Comparison of ENCODE assay signal across 9 cellular contexts in the genomic region with DNA sequence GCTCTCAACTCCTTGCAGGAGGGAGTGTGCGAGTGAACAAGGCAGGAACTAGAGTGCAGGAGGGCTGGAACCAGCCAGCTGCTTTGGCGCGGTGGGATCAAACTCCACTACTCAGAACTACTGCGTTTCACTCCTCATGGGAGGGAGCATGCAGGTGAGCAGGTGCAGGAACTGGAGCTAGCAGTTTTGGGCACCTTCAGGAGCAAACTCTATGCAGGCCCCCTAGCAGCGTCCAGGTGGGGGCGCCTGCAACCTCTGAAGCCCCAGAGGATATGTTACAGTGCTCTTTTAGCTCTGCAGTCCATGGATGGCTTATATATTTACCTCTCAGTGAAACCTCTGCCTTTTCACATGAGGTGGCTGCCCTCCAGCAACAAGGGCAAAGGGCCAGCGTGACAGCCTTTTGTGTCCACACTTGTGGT.
A peak's percentile ranks its signal among the peaks of the same experiment; 100 is the strongest.
DNase-seq lines count a peak whose midpoint lies in the region; ATAC-seq and TF ChIP-seq lines count a peak whose summit lies in the region.
"Had no signal": no experiment of that assay in that cellular context is flagged by ENCODE, and none has a peak within 500 bp of the region (broad histone marks: within the 10 kb centered on the region; RNA-seq: fewer than 3 reads in every experiment).

No MANE protein-coding gene starts in this region.

- H3K9me3 ChIP-seq in cardiac muscle cell (ENCODE audit: low read depth): no peaks in the 10 kb centered on the region
- H3K9me3 ChIP-seq in thyroid gland: no peaks in the 10 kb centered on the region
- H3K9me3 ChIP-seq: BLaER1 had no signal

- H3K36me3 ChIP-seq in cardiac muscle cell: no peaks in the 10 kb centered on the region
- H3K36me3 ChIP-seq in thyroid gland: no peaks in the 10 kb centered on the region
- H3K36me3 ChIP-seq: BLaER1 had no signal

- intact Hi-C loops in thyroid gland (cut with DNase I): no loop called here

- TF ChIP-seq CTCF in cardiac muscle cell (IDR thresholded peaks at IDR 0.05; ENCODE audit: low read depth, low read length) (peak; percentile 61), thyroid gland (IDR thresholded peaks at IDR 0.05) (peak in 1 of 6 experiments; percentile 16), coronary artery (IDR thresholded peaks at IDR 0.05) (no peak)

- H3K27me3 Mint-ChIP-seq in activated naive CD8-positive, alpha-beta T cell treated with anti-CD3 and anti-CD28 coated beads, Interleukin-2, amount 50 U/mL, for 24 hours: no peaks in the 10 kb centered on the region

- H3K27ac ChIP-seq in cardiac muscle cell: no peak overlapping the region
- no peak overlapping the region for H3K27ac ChIP-seq in thyroid gland
- no peak overlapping the region for H3K27ac ChIP-seq in coronary artery
- H3K27ac ChIP-seq: BLaER1 had no signal

- no peaks in the 10 kb centered on the region for H3K4me1 ChIP-seq in cardiac muscle cell (ENCODE audit: low read depth)
- H3K4me1 ChIP-seq in thyroid gland: no peaks in the 10 kb centered on the region
- H3K4me1 ChIP-seq: BLaER1 had no signal

- TF ChIP-seq POLR2A in thyroid gland (IDR thresholded peaks at IDR 0.05): no peak

- DNase-seq in NCI-H524 (lab: John Stamatoyannopoulos, UW): peak; percentile 2 to 7
- DNase-seq in NCI-H524 treated with DMSO at 0.1 percent for 48 hours (lab: John Stamatoyannopoulos, UW): no peak
- DNase-seq in NCI-H774 (lab: John Stamatoyannopoulos, UW): peak; percentile 45
- peak; percentile 37 to 54 for DNase-seq in cardiac muscle cell (ENCODE audit: low read depth in 1 of 2, low spot score in 1 of 2)
- DNase-seq in thyroid gland: peak; percentile 9 to 22
- no peak for DNase-seq in activated naive CD8-positive, alpha-beta T cell treated with anti-CD3 and anti-CD28 coated beads, Interleukin-2, amount 50 U/mL, for 24 hours
- no peak for DNase-seq in coronary artery (ENCODE audit: low spot score)

- H3K27me3 ChIP-seq in cardiac muscle cell: no peaks in the 10 kb centered on the region
- no peaks in the 10 kb centered on the region for H3K27me3 ChIP-seq in thyroid gland
- H3K27me3 ChIP-seq: BLaER1 had no signal

- H3K4me3 ChIP-seq in cardiac muscle cell (no peak overlapping the region), thyroid gland (replicated peaks in 1 of 3) (no peak overlapping the region), coronary artery (no peak overlapping the region)
- H3K4me3 ChIP-seq: BLaER1 had no signal

- H3K4me1 Mint-ChIP-seq in activated naive CD8-positive, alpha-beta T cell treated with anti-CD3 and anti-CD28 coated beads, Interleukin-2, amount 50 U/mL, for 24 hours: no peaks in the 10 kb centered on the region

- no peak overlapping the region for H3K27ac Mint-ChIP-seq in activated naive CD8-positive, alpha-beta T cell treated with anti-CD3 and anti-CD28 coated beads, Interleukin-2, amount 50 U/mL, for 24 hours

- ATAC-seq in activated naive CD8-positive, alpha-beta T cell treated with anti-CD3 and anti-CD28 coated beads, Interleukin-2, amount 50 U/mL, for 24 hours: no peak
- no peak for ATAC-seq in GM21447 (IDR thresholded peaks at IDR 0.05; ENCODE audit: unreplicated experiment)

- H3K9me3 Mint-ChIP-seq in activated naive CD8-positive, alpha-beta T cell treated with anti-CD3 and anti-CD28 coated beads, Interleukin-2, amount 50 U/mL, for 24 hours: no peaks in the 10 kb centered on the region

- H3K36me3 Mint-ChIP-seq in activated naive CD8-positive, alpha-beta T cell treated with anti-CD3 and anti-CD28 coated beads, Interleukin-2, amount 50 U/mL, for 24 hours (ENCODE audit: low read depth): no peaks in the 10 kb centered on the region

- H3K4me3 Mint-ChIP-seq in activated naive CD8-positive, alpha-beta T cell treated with anti-CD3 and anti-CD28 coated beads, Interleukin-2, amount 50 U/mL, for 24 hours: no peak overlapping the region

- 9 to 25% methylated on average over 6 to 7 of the region's 7 CpGs for WGBS in thyroid gland, 2 donors

Comparison
In these comparisons a context has a peak if more than half of its experiments do, and no peak if none do; other contexts are left out.
1. DNase-seq: peak in NCI-H524 (2 of 2), NCI-H774 (single experiment), cardiac muscle cell (2 of 2) and thyroid gland (2 of 2); none in NCI-H524 treated with DMSO at 0.1 percent for 48 hours (single experiment), activated naive CD8-positive, alpha-beta T cell treated with anti-CD3 and anti-CD28 coated beads, Interleukin-2, amount 50 U/mL, for 24 hours (single experiment) and coronary artery (single experiment).